ENCODE assay signal across 10 cellular contexts in the genomic region with DNA sequence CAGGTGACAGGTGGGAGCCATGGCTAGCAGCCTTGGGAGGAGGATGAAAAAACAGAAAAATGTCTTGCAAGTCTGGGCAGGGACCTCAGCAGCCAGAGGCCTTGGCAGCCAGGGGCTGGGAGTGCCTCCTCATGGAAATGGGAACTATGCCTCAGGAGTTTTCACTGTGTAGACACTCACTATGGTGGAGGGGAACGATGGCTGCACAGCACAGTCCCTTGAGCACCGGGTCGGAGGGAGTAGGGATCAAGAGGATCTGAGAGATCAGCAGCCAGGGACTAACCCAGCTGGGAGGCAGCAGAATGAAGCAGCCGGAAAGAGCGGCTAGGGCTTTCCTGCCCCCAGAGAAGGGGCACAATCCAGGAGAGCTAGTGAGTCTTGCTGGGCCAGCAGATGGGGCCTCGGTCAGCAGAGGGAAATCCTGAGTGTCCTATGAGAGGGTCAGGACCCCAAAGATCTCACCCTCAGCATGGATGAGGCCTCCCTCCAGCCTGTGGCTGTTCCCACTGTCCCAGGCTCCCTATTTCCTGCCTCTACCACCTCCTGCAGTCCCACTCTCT. TPM values are rescaled to one million over a fixed set of nuclear protein-coding genes. Genes with fewer than 3 reads are reported as not detected.
DNase-seq lines count a peak whose midpoint lies in the region; ATAC-seq and TF ChIP-seq lines count a peak whose summit lies in the region.
"Had no signal": no experiment of that assay in that cellular context is flagged by ENCODE, and none has a peak within 500 bp of the region (broad histone marks: within the 10 kb centered on the region; RNA-seq: fewer than 3 reads in every experiment).

No MANE protein-coding gene starts in this region.

- WGBS in esophagus muscularis mucosa, result 68% methylated on average over 4 of the region's 6 CpGs

- H3K36me3 Mint-ChIP-seq in CD14-positive monocyte, result peaks cover 19 to 25% of the 10 kb centered on the region in 2 donors
- H3K36me3 Mint-ChIP-seq: naive thymus-derived CD8-positive, alpha-beta T cell had no signal

- H3K4me3 ChIP-seq in SK-N-MC (no peak overlapping the region), esophagus muscularis mucosa (no peak overlapping the region), rectal smooth muscle tissue (ENCODE audit: low read length) (no peak overlapping the region)

- no peak for TF ChIP-seq POLR2A in esophagus muscularis mucosa (IDR thresholded peaks at IDR 0.05; ENCODE audit: low read depth)

- H3K27me3 Mint-ChIP-seq in CD14-positive monocyte (ENCODE audit: low read depth in 3 of 3), result peaks cover 4 to 8% (median 7%) of the 10 kb centered on the region in 3 donors
- H3K27me3 Mint-ChIP-seq: naive thymus-derived CD8-positive, alpha-beta T cell had no signal

- TF ChIP-seq EP300 in esophagus muscularis mucosa (IDR thresholded peaks at IDR 0.05), result no peak

- peaks cover 71% of the 10 kb centered on the region for H3K4me1 Mint-ChIP-seq in CD14-positive monocyte

- peaks cover 0 to 2% (median 0%) of the 10 kb centered on the region in 7 donors for H3K9me3 Mint-ChIP-seq in CD14-positive monocyte
- H3K9me3 Mint-ChIP-seq: naive thymus-derived CD8-positive, alpha-beta T cell had no signal

- peak overlapping the region; percentile 17 to 74 for H3K4me3 Mint-ChIP-seq in CD14-positive monocyte

- H3K9ac ChIP-seq in SK-N-MC (ENCODE audit: insufficient read length) (peak overlapping the region; percentile 3), rectal smooth muscle tissue (ENCODE audit: low read length) (no peak overlapping the region)
- H3K9ac ChIP-seq: KMS-11 had no signal

- TF ChIP-seq CTCF in CD14-positive monocyte (IDR thresholded peaks at IDR 0.05) (no peak), esophagus muscularis mucosa (IDR thresholded peaks at IDR 0.05) (no peak)

- intact Hi-C loops in CD14-positive monocyte (cut with micrococcal nuclease) (loop anchor here (2.0 to 5.0 kb wide), 2 partner anchors 59 to 569 kb away; no protein-coding TSS in a partner anchor), esophagus muscularis mucosa (cut with DNase I) (no loop called here)

- no peaks in the 10 kb centered on the region for H3K9me3 ChIP-seq in SK-N-MC (ENCODE audit: low read depth, low read length)
- H3K9me3 ChIP-seq in esophagus muscularis mucosa, result no peaks in the 10 kb centered on the region

- H3K27ac ChIP-seq in SK-N-MC, result peak overlapping the region; percentile 96
- peak overlapping the region; percentile 98 to 100 (median 99) for H3K27ac ChIP-seq in esophagus muscularis mucosa (replicated peaks in 1 of 4)
- peak overlapping the region; percentile 95 for H3K27ac ChIP-seq in rectal smooth muscle tissue (ENCODE audit: low read depth, low read length)

- H3K4me1 ChIP-seq in esophagus muscularis mucosa (peaks cover 92 to 100% (median 99%) of the 10 kb centered on the region in 4 donors), rectal smooth muscle tissue (ENCODE audit: control insufficient read depth, insufficient read depth, low read length) (peaks cover 28% of the 10 kb centered on the region)

- DNase-seq in CD14-positive monocyte (ENCODE audit: low spot score) (no peak), SK-N-MC (ENCODE audit: low read depth, low spot score) (no peak), esophagus muscularis mucosa (ENCODE audit: extremely low spot score) (peak; percentile 60), NCI-H2107 treated with DMSO at 0.1 percent for 48 hours (lab: John Stamatoyannopoulos, UW; ENCODE audit: unreplicated experiment) (no peak), NCI-H2196 (lab: John Stamatoyannopoulos, UW; ENCODE audit: unreplicated experiment) (no peak), midbrain (lab: John Stamatoyannopoulos, UW) (no peak)

- H3K36me3 ChIP-seq in SK-N-MC (ENCODE audit: insufficient read depth, low read length) (no peaks in the 10 kb centered on the region), esophagus muscularis mucosa (no peaks in the 10 kb centered on the region), rectal smooth muscle tissue (ENCODE audit: control insufficient read depth, insufficient read depth, low read length) (no peaks in the 10 kb centered on the region)

- H3K27me3 ChIP-seq in esophagus muscularis mucosa (no peaks in the 10 kb centered on the region), rectal smooth muscle tissue (ENCODE audit: control insufficient read depth, insufficient read depth, low read length) (no peaks in the 10 kb centered on the region)

- no peak for ATAC-seq in GM21786 (IDR thresholded peaks at IDR 0.05; ENCODE audit: unreplicated experiment)
- ATAC-seq: naive thymus-derived CD8-positive, alpha-beta T cell had no signal

- H3K27ac Mint-ChIP-seq in CD14-positive monocyte, result peak overlapping the region; percentile 98 to 100 (median 99)

RNA-seq across cellular contexts. Expression of a gene that starts 6.2 kb away (rescaled TPM):
- polyA plus RNA-seq in CD14-positive monocyte, result over 10,000 TPM in 1 of 2 donors, 1,000 to 10,000 TPM in 1; 8,968 to 11,239 TPM
- 1,000 to 10,000 TPM; 1,795 to 3,027 (median 2,719) TPM for total RNA-seq in esophagus muscularis mucosa

RNA-seq across cellular contexts. Expression of a gene that starts 23.5 kb away (rescaled TPM):
- 1 to 10 TPM; 5.9 to 7.4 TPM for polyA plus RNA-seq in CD14-positive monocyte
- 1 to 10 TPM; 2.2 to 5.0 (median 4.3) TPM for total RNA-seq in esophagus muscularis mucosa

RNA-seq across cellular contexts. Expression of a gene that starts 56.3 kb away (rescaled TPM):
- not detected for polyA plus RNA-seq in CD14-positive monocyte
- total RNA-seq in esophagus muscularis mucosa, result 10 to 100 TPM; 14.0 to 31.5 (median 14.2) TPM
- polyA plus RNA-seq: naive thymus-derived CD8-positive, alpha-beta T cell had no signal
